In the genomic region with DNA sequence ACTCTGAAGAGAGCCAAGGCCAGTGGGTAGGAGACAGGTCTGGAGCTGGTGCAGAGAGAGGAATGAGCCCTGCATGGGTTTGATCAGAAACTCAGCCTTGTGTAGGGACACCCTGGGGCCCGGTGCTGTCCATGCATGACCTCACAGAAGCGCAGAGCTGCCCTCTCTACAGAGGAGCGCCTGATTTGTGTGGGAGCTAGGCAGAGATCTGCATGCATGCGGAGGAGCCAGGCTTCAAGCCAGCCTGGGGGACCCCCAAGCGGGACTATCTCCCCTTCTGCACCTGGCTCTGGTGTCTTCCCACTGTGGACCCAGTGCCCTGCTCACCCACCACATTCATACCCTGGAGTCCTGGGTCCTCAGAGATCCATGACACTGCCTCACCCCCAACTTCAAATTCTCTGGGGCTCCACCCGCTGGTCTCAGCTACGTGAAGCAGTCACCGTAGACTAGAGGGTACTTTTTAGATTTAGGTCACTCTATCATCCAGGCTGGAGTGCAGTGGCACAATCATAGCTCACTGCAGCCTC, we compare ENCODE assay signal across 17 cellular contexts. TPM values are rescaled to one million over a fixed set of nuclear protein-coding genes. Genes with fewer than 3 reads are reported as not detected.
DNase-seq lines count a peak whose midpoint lies in the region; ATAC-seq, FAIRE-seq and TF ChIP-seq lines count a peak whose summit lies in the region.
"Had no signal": no experiment of that assay in that cellular context is flagged by ENCODE, and none has a peak within 500 bp of the region (broad histone marks: within the 10 kb centered on the region; RNA-seq: fewer than 3 reads in every experiment).

No MANE protein-coding gene starts in this region.

- intact Hi-C loops in mucosa of descending colon (cut with DNase I, micrococcal nuclease) = no loop called here

- H3K4me1 ChIP-seq in BE2C (no peaks in the 10 kb centered on the region), mucosa of descending colon (ENCODE audit: low read depth) (peaks cover 27% of the 10 kb centered on the region)

- no peaks in the 10 kb centered on the region for H3K36me3 Mint-ChIP-seq in chondrocyte (ENCODE audit: low read depth)
- no peaks in the 10 kb centered on the region for H3K36me3 Mint-ChIP-seq in stimulated activated effector memory CD8-positive, alpha-beta T cell treated with anti-CD3 and anti-CD28 coated beads, Interleukin-12 subunit alpha, Interleukin-12 subunit beta, amount 100 ng/mL, for 72 hours
- H3K36me3 Mint-ChIP-seq: CD4-positive, CD25-positive, alpha-beta regulatory T cell had no signal

- H3K9me3 ChIP-seq in BE2C (no peaks in the 10 kb centered on the region), mucosa of descending colon (no peaks in the 10 kb centered on the region)
- H3K9me3 ChIP-seq: A549, MG63 had no signal

- no peaks in the 10 kb centered on the region for H3K27me3 ChIP-seq in BE2C
- H3K27me3 ChIP-seq: MG63 had no signal

- no peaks in the 10 kb centered on the region for H3K36me3 ChIP-seq in BE2C
- no peaks in the 10 kb centered on the region for H3K36me3 ChIP-seq in mucosa of descending colon (ENCODE audit: low read depth)
- H3K36me3 ChIP-seq: MG63 had no signal

- TF ChIP-seq POLR2A in GM12892 (IDR thresholded peaks at IDR 0.05; ENCODE audit: low read depth, low read length) = no peak

- no peak overlapping the region for H3K27ac Mint-ChIP-seq in chondrocyte (ENCODE audit: unreplicated experiment)
- H3K27ac Mint-ChIP-seq in stimulated activated effector memory CD8-positive, alpha-beta T cell treated with anti-CD3 and anti-CD28 coated beads, Interleukin-12 subunit alpha, Interleukin-12 subunit beta, amount 100 ng/mL, for 72 hours = no peak overlapping the region

- peaks cover 4% of the 10 kb centered on the region for H3K4me1 Mint-ChIP-seq in chondrocyte (ENCODE audit: low read depth)
- H3K4me1 Mint-ChIP-seq in stimulated activated effector memory CD8-positive, alpha-beta T cell treated with anti-CD3 and anti-CD28 coated beads, Interleukin-12 subunit alpha, Interleukin-12 subunit beta, amount 100 ng/mL, for 72 hours = peaks cover 19% of the 10 kb centered on the region

- no peak for FAIRE-seq in GM12892 (lab: Jason Lieb, UNC)
- FAIRE-seq: A549, GM19239 had no signal

- TF ChIP-seq CTCF in BE2C (IDR thresholded peaks at IDR 0.05; ENCODE audit: low read depth, low read length) (no peak), chondrocyte (IDR thresholded peaks at IDR 0.05) (no peak), mucosa of descending colon (IDR thresholded peaks at IDR 0.05) (no peak)

- no peak overlapping the region for H3K4me3 Mint-ChIP-seq in chondrocyte (ENCODE audit: unreplicated experiment)
- H3K4me3 Mint-ChIP-seq in stimulated activated effector memory CD8-positive, alpha-beta T cell treated with anti-CD3 and anti-CD28 coated beads, Interleukin-12 subunit alpha, Interleukin-12 subunit beta, amount 100 ng/mL, for 72 hours = no peak overlapping the region
- H3K4me3 Mint-ChIP-seq: CD4-positive, CD25-positive, alpha-beta regulatory T cell had no signal

- H3K4me3 ChIP-seq in BE2C (ENCODE audit: low read depth, low read length) = no peak overlapping the region
- H3K4me3 ChIP-seq in mucosa of descending colon = no peak overlapping the region
- H3K4me3 ChIP-seq: A549, MG63 had no signal

- no peak for ATAC-seq in mucosa of descending colon
- ATAC-seq in GM19463 (IDR thresholded peaks at IDR 0.05; ENCODE audit: unreplicated experiment) = no peak
- no peak for ATAC-seq in HG02885 (IDR thresholded peaks at IDR 0.05; ENCODE audit: poor library complexity, unreplicated experiment)
- ATAC-seq in stimulated activated effector memory CD8-positive, alpha-beta T cell treated with anti-CD3 and anti-CD28 coated beads, Interleukin-12 subunit alpha, Interleukin-12 subunit beta, amount 100 ng/mL, for 72 hours = no peak
- ATAC-seq: A549 had no signal

- H3K9me3 Mint-ChIP-seq in chondrocyte (ENCODE audit: low read depth) = no peaks in the 10 kb centered on the region
- no peaks in the 10 kb centered on the region for H3K9me3 Mint-ChIP-seq in stimulated activated effector memory CD8-positive, alpha-beta T cell treated with anti-CD3 and anti-CD28 coated beads, Interleukin-12 subunit alpha, Interleukin-12 subunit beta, amount 100 ng/mL, for 72 hours

- no peaks in the 10 kb centered on the region for H3K27me3 Mint-ChIP-seq in chondrocyte (ENCODE audit: low read depth)
- H3K27me3 Mint-ChIP-seq: CD4-positive, CD25-positive, alpha-beta regulatory T cell had no signal

- DNase-seq in BE2C (peak; percentile 2), GM12892 (ENCODE audit: insufficient read length) (peak; percentile 10), chondrocyte (ENCODE audit: low spot score) (peak; percentile 59), mucosa of descending colon (peak in 2 of 3 donors; percentile 18 to 39), amniotic stem cell (lab: John Stamatoyannopoulos, UW) (no peak)
- DNase-seq in stimulated activated effector memory CD8-positive, alpha-beta T cell treated with anti-CD3 and anti-CD28 coated beads, Interleukin-12 subunit alpha, Interleukin-12 subunit beta, amount 100 ng/mL, for 72 hours (ENCODE audit: low spot score in 2 of 2) = no peak
- DNase-seq: CD4-positive, CD25-positive, alpha-beta regulatory T cell; MG63; NCI-H1092 treated with DMSO at 0.1 percent for 48 hours; NCI-H1694 treated with DMSO at 0.1 percent for 48 hours; NCI-H226; NCI-H524 treated with DMSO at 0.1 percent for 48 hours; SHP77 treated with DMSO at 0.1 percent for 48 hours had no signal

RNA-seq across cellular contexts. Expression of a gene that starts 2.6 kb away (rescaled TPM):
- polyA plus RNA-seq in BE2C (2012; ENCODE audit: insufficient read depth, insufficient read length, low read depth) = not detected
- not detected for polyA plus RNA-seq in GM12892 (2012; ENCODE audit: missing spikeins)
- total RNA-seq in chondrocyte (not detected in 3 replicates), mucosa of descending colon (100 to 1,000 TPM in 1 of 3 donors, 10 to 100 TPM in 2; 16.8 to 456 (median 20.5) TPM)
- polyA plus RNA-seq: CD4-positive, CD25-positive, alpha-beta regulatory T cell had no signal

RNA-seq across cellular contexts. Expression of a gene that starts 13.4 kb away (rescaled TPM):
- polyA plus RNA-seq in BE2C (2012; ENCODE audit: insufficient read depth, insufficient read length, low read depth) = 221 TPM
- polyA plus RNA-seq in GM12892 (2012; ENCODE audit: missing spikeins) = 27.5 TPM
- total RNA-seq in chondrocyte = 78.8 to 85.3 TPM (median 80.2 TPM) in 3 replicates
- 10 to 100 TPM; 33.7 to 46.8 (median 37.6) TPM for total RNA-seq in mucosa of descending colon

RNA-seq across cellular contexts. Expression of a gene that starts 19.1 kb away (rescaled TPM):
- 511 TPM for polyA plus RNA-seq in BE2C (2012; ENCODE audit: insufficient read depth, insufficient read length, low read depth)
- 49.9 TPM for polyA plus RNA-seq in GM12892 (2012; ENCODE audit: missing spikeins)
- total RNA-seq in chondrocyte (43.5 to 53.6 TPM (median 49.3 TPM) in 3 replicates), mucosa of descending colon (10 to 100 TPM; 65.3 to 99.7 (median 90.6) TPM)

RNA-seq across cellular contexts. Expression of a gene that starts 44.7 kb away (rescaled TPM):
- 260 TPM for polyA plus RNA-seq in BE2C (2012; ENCODE audit: insufficient read depth, insufficient read length, low read depth)
- polyA plus RNA-seq in GM12892 (2012; ENCODE audit: missing spikeins) = 38.6 TPM
- total RNA-seq in chondrocyte (130 to 147 TPM (median 140 TPM) in 3 replicates), mucosa of descending colon (100 to 1,000 TPM in 2 of 3 donors, 10 to 100 TPM in 1; 88.0 to 176 (median 105) TPM)

RNA-seq across cellular contexts. Expression of a gene that starts 56.5 kb away (rescaled TPM):
- polyA plus RNA-seq in BE2C (2012; ENCODE audit: insufficient read depth, insufficient read length, low read depth) = 83.3 TPM
- polyA plus RNA-seq in GM12892 (2012; ENCODE audit: missing spikeins) = 0.36 TPM
- total RNA-seq in chondrocyte (87.0 to 127 TPM (median 91.9 TPM) in 3 replicates), mucosa of descending colon (10 to 100 TPM in 1 of 3 donors, 1 to 10 TPM in 2; 4.0 to 19.0 (median 6.7) TPM)
- polyA plus RNA-seq: CD4-positive, CD25-positive, alpha-beta regulatory T cell had no signal

Comparison
In these comparisons a context has a peak if more than half of its experiments do, and no peak if none do; other contexts are left out.
1. DNase-seq: peak in BE2C (single experiment), GM12892 (single experiment), chondrocyte (single experiment) and mucosa of descending colon (2 of 3); none in amniotic stem cell (single experiment) and stimulated activated effector memory CD8-positive, alpha-beta T cell treated with anti-CD3 and anti-CD28 coated beads, Interleukin-12 subunit alpha, Interleukin-12 subunit beta, amount 100 ng/mL, for 72 hours (0 of 2).
2. RNA of a gene that starts 2.6 kb away (total RNA-seq): 16.8 to 456 TPM in mucosa of descending colon; not detected in chondrocyte; every median in the first group is over 10 times any median in the second.